Comparison of ENCODE assay signal across 17 cellular contexts in the genomic region with DNA sequence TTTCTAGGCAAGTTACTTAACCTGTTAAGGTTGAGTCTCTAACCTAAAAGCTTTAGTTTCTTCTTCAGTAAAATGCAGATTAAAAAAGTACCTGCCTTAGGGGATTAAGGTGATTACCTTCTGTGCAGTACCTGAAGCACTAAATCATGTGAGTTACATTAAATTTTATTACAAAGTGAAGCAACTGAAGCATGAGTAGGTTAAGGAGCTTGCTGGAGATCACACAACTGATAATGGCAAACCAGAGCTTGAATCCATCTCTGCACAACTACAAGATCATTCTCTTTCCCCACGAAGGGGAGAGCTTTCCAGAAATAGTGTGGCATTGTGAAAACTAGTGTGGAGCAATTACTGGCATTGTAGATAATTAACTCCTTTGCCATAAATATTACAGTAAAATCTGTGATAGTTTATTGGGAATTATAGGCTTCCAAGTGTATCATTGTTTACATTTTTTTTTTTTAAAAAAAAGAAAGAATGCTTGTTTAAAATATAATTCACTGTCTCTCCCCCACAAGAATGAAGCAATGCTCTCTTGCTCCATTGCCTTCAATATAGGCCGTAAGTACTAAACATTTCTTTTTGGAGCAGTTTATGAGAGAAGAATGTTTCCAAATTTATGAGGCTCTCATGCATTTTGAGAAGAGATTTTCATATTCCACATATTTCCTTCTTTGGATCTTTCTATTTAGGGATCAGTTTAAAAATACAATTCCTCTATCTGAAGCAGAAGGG.
"Had no signal": no experiment of that assay in that cellular context is flagged by ENCODE, and none has a peak within 500 bp of the region (broad histone marks: within the 10 kb centered on the region; RNA-seq: fewer than 3 reads in every experiment).

No MANE protein-coding gene starts in this region.

- H3K36me3 ChIP-seq: heart left ventricle, vagina had no signal

- H3K36me3 Mint-ChIP-seq: natural killer cell treated with Interleukin-12 subunit alpha and Interleukin-12 subunit beta and Interleukin-15 and Interleukin-18, amount 100 ng/mL, for 72 hours had no signal

- H3K27ac ChIP-seq: body of pancreas had no signal

- DNase-seq: activated CD4-positive, alpha-beta T cell treated with anti-CD3 and anti-CD28 coated beads for 4 hours; activated CD8-positive, alpha-beta memory T cell treated with anti-CD3 and anti-CD28 coated beads, Interleukin-2, amount 50 U/mL, for 48 hours; activated CD8-positive, alpha-beta T cell treated with anti-CD3 and anti-CD28 coated beads, Interleukin-2, amount 10 ng/mL, durations not matched to agents 7 days and 5 days; activated naive CD4-positive, alpha-beta T cell; body of pancreas; central memory CD4-positive, alpha-beta T cell; foreskin melanocyte; heart left ventricle; stimulated activated CD4-positive, alpha-beta T cell treated with anti-CD3 and anti-CD28 coated beads, Interleukin-15, amount 100 ng/mL, for 24 hours; stimulated activated CD4-positive, alpha-beta T cell treated with anti-CD3 and anti-CD28 coated beads, Interleukin-4, amount 100 ng/mL, for 4 hours; stimulated activated naive CD8-positive, alpha-beta T cell treated with anti-CD3 and anti-CD28 coated beads, Interleukin-15, amount 100 ng/mL, for 72 hours had no signal

- H3K4me3 ChIP-seq: body of pancreas, heart left ventricle, vagina had no signal

- H3K9me3 ChIP-seq: body of pancreas, heart left ventricle, vagina had no signal

- FAIRE-seq: islet of Langerhans had no signal

- H3K27me3 ChIP-seq: body of pancreas, heart left ventricle, vagina had no signal

- H3K27me3 Mint-ChIP-seq: dendritic cell treated with granulocyte-macrophage colony-stimulating factor and Interleukin-4, amounts not matched to agents 40 ng/mL and 50 ng/mL, for 4 days; stimulated activated naive CD8-positive, alpha-beta T cell treated with anti-CD3 and anti-CD28 coated beads, Interleukin-15, amount 100 ng/mL, for 72 hours had no signal

- H3K4me1 ChIP-seq: vagina had no signal

- H3K4me3 Mint-ChIP-seq: activated CD8-positive, alpha-beta T cell treated with anti-CD3 and anti-CD28 coated beads, Interleukin-2, amount 10 ng/mL, durations not matched to agents 7 days and 5 days; activated T-helper 1 cell treated with anti-CD3 and anti-CD28 coated beads, Interleukin-12 subunit alpha, Interleukin-12 subunit beta, Interleukin-2, Interleukin-4 antibody, amounts not matched to agents 30 ng/mL and 10 ng/mL and 1 ng/mL, durations not matched to agents 14 hours and 24 hours and 36 hours; dendritic cell treated with granulocyte-macrophage colony-stimulating factor and Interleukin-4, amounts not matched to agents 40 ng/mL and 50 ng/mL, for 4 days; natural killer cell treated with Interleukin-12 subunit alpha and Interleukin-12 subunit beta and Interleukin-15 and Interleukin-18, amount 100 ng/mL, for 72 hours; stimulated activated naive CD8-positive, alpha-beta T cell treated with anti-CD3 and anti-CD28 coated beads, Interleukin-15, amount 100 ng/mL, for 72 hours had no signal

- H3K27ac Mint-ChIP-seq: activated CD8-positive, alpha-beta T cell treated with anti-CD3 and anti-CD28 coated beads, Interleukin-2, amount 10 ng/mL, durations not matched to agents 7 days and 5 days; activated T-helper 1 cell treated with anti-CD3 and anti-CD28 coated beads, Interleukin-12 subunit alpha, Interleukin-12 subunit beta, Interleukin-2, Interleukin-4 antibody, amounts not matched to agents 30 ng/mL and 10 ng/mL and 1 ng/mL, durations not matched to agents 14 hours and 24 hours and 36 hours; dendritic cell treated with granulocyte-macrophage colony-stimulating factor and Interleukin-4, amounts not matched to agents 40 ng/mL and 50 ng/mL, for 4 days; natural killer cell treated with Interleukin-12 subunit alpha and Interleukin-12 subunit beta and Interleukin-15 and Interleukin-18, amount 100 ng/mL, for 72 hours; stimulated activated naive CD8-positive, alpha-beta T cell treated with anti-CD3 and anti-CD28 coated beads, Interleukin-15, amount 100 ng/mL, for 72 hours had no signal

- H3K9me3 Mint-ChIP-seq: dendritic cell treated with granulocyte-macrophage colony-stimulating factor and Interleukin-4, amounts not matched to agents 40 ng/mL and 50 ng/mL, for 4 days; natural killer cell treated with Interleukin-12 subunit alpha and Interleukin-12 subunit beta and Interleukin-15 and Interleukin-18, amount 100 ng/mL, for 72 hours had no signal

- ATAC-seq: activated CD8-positive, alpha-beta T cell treated with anti-CD3 and anti-CD28 coated beads, Interleukin-2, amount 10 ng/mL, durations not matched to agents 7 days and 5 days; body of pancreas; left lobe of liver; natural killer cell treated with Interleukin-12 subunit alpha and Interleukin-12 subunit beta and Interleukin-15 and Interleukin-18, amount 100 ng/mL, for 72 hours; stimulated activated naive CD8-positive, alpha-beta T cell treated with anti-CD3 and anti-CD28 coated beads, Interleukin-15, amount 100 ng/mL, for 72 hours had no signal
